Comparison of ENCODE assay signal across 28 cellular contexts in the genomic region with DNA sequence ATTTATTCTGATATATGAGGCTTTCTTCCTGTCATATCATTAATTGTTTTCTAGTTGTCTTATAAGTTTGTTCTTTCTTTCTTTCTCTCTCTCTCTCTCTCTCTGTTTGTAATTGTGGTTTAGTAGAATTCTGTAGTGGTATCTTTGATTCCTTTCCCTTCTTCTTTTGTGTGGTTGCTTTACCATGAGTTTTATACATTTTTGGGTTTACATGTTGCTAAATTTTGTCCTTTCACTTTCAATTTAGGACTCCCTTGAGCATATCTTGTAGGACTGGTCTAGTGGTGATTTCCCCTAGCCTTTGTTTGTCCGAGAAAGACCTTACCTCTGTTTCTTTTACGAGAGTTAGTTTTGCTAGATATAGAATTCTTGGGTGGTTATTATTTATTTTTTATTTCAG.
"Had no signal": no experiment of that assay in that cellular context is flagged by ENCODE, and none has a peak within 500 bp of the region (broad histone marks: within the 10 kb centered on the region; RNA-seq: fewer than 3 reads in every experiment).

No MANE protein-coding gene starts in this region.

- H3K36me3 ChIP-seq: Peyer's patch, SJSA1 had no signal

- ATAC-seq: PC-3 had no signal

- H3K4me3 ChIP-seq: Peyer's patch, SJSA1 had no signal

- H3K27ac ChIP-seq: KMS-11, Peyer's patch, SJSA1 had no signal

- H3K4me1 ChIP-seq: Peyer's patch, SJSA1 had no signal

- H3K4me2 ChIP-seq: KMS-11, SK-N-SH had no signal

- H3K9ac ChIP-seq: KMS-11, SK-N-SH had no signal

- H3K27me3 ChIP-seq: Peyer's patch, SJSA1 had no signal

- DNase-seq: Karpas-422, NCI-H1092, NCI-H1105, NCI-H1417 treated with DMSO at 0.1 percent for 48 hours, NCI-H1436 treated with DMSO at 0.1 percent for 48 hours, NCI-H1694 treated with DMSO at 0.1 percent for 48 hours, NCI-H187 treated with DMSO at 0.1 percent for 48 hours, NCI-H2029, NCI-H2081, NCI-H2171 treated with DMSO at 0.1 percent for 48 hours, NCI-H2227 treated with DMSO at 0.1 percent for 48 hours, NCI-H345, NCI-H446, NCI-H510A treated with DMSO at 0.1 percent for 48 hours, NCI-H526, NCI-H69, NCI-H748 treated with DMSO at 0.1 percent for 48 hours, NCI-H82, PC-3, Peyer's patch, Right ventricle myocardium superior, RPMI8226, SHP77 treated with DMSO at 0.1 percent for 48 hours, SK-N-SH, SW 1271, T-helper 1 cell had no signal
